ENCODE assay signal across 9 cellular contexts in genomic region chr7:30983042-30983913, GRCh38. TPM values are rescaled to one million over a fixed set of nuclear protein-coding genes. Genes with fewer than 3 reads are reported as not detected.
A peak's percentile ranks its signal among the peaks of the same experiment; 100 is the strongest.
DNase-seq lines count a peak whose midpoint lies in the region; ATAC-seq lines count a peak whose summit lies in the region.
"Had no signal": no experiment of that assay in that cellular context is flagged by ENCODE, and none has a peak within 500 bp of the region (broad histone marks: within the 10 kb centered on the region; RNA-seq: fewer than 3 reads in every experiment).

No MANE protein-coding gene starts in this region.

- CTCF ChIA-PET in CD8-positive, alpha-beta memory T cell (lab: Charles Lee) = interaction anchor here (0.6 to 2.7 kb wide), 22 partner anchors 10 to 1365 kb away, joined by 3 to 17 read pairs (median 3); no protein-coding TSS in a partner anchor

- H3K27ac ChIP-seq in CD8-positive, alpha-beta memory T cell (ENCODE audit: low read depth, low read length) = no peak overlapping the region
- H3K27ac ChIP-seq in ectodermal cell (ENCODE audit: insufficient read depth, low read depth, low read length, poor library complexity, severe bottlenecking) = no peak overlapping the region

- peak overlapping the region in 1 of 8 donors; percentile 64 for H3K27ac Mint-ChIP-seq in CD8-positive, alpha-beta memory T cell
- no peak overlapping the region for H3K27ac Mint-ChIP-seq in memory B cell
- H3K27ac Mint-ChIP-seq: dendritic cell treated with granulocyte-macrophage colony-stimulating factor and Interleukin-4, amounts not matched to agents 40 ng/mL and 50 ng/mL, for 4 days had no signal

- H3K4me3 ChIP-seq in CD8-positive, alpha-beta memory T cell (ENCODE audit: low read length) = no peak overlapping the region
- H3K4me3 ChIP-seq in ectodermal cell (ENCODE audit: insufficient read depth, low read depth, low read length) = peak overlapping the region; percentile 17

- DNase-seq in CD8-positive, alpha-beta memory T cell = peak; percentile 47 to 73 (median 56)
- peak; percentile 42 for DNase-seq in NCI-H526 treated with DMSO at 0.1 percent for 48 hours (lab: John Stamatoyannopoulos, UW)
- DNase-seq in activated CD4-positive, alpha-beta T cell treated with anti-CD3 and anti-CD28 coated beads, Interleukin-2, amount 50 U/mL, for 4 hours = peak; percentile 61
- DNase-seq in memory B cell (ENCODE audit: low spot score in 2 of 2) = peak; percentile 66 to 70
- DNase-seq in stimulated activated CD8-positive, alpha-beta memory T cell treated with anti-CD3 and anti-CD28 coated beads, Interleukin-15, amount 100 ng/mL, for 4 hours (ENCODE audit: low read depth in 2 of 2) = peak; percentile 33 to 36

- H3K27me3 ChIP-seq in CD8-positive, alpha-beta memory T cell (ENCODE audit: insufficient read depth, low read length, poor library complexity, severe bottlenecking) = no peaks in the 10 kb centered on the region
- peaks cover 44% of the 10 kb centered on the region for H3K27me3 ChIP-seq in ectodermal cell (ENCODE audit: control insufficient read depth, insufficient read depth, low read length, poor library complexity, severe bottlenecking)

- POLR2A ChIA-PET in CD8-positive, alpha-beta memory T cell (lab: Charles Lee) = no interaction called here

- peaks cover 0 to 3% (median 0%) of the 10 kb centered on the region in 5 donors for H3K9me3 Mint-ChIP-seq in CD8-positive, alpha-beta memory T cell
- no peaks in the 10 kb centered on the region for H3K9me3 Mint-ChIP-seq in memory B cell
- H3K9me3 Mint-ChIP-seq: dendritic cell treated with granulocyte-macrophage colony-stimulating factor and Interleukin-4, amounts not matched to agents 40 ng/mL and 50 ng/mL, for 4 days had no signal

- H3K36me3 Mint-ChIP-seq in CD8-positive, alpha-beta memory T cell = no peaks in the 10 kb centered on the region
- no peaks in the 10 kb centered on the region for H3K36me3 Mint-ChIP-seq in memory B cell

- ATAC-seq in GM19351 (IDR thresholded peaks at IDR 0.05; ENCODE audit: unreplicated experiment) (peak; percentile 96), HG03442 (IDR thresholded peaks at IDR 0.05; ENCODE audit: unreplicated experiment) (peak; percentile 93), memory B cell (ENCODE audit: low read depth) (peak; percentile 76)

- H3K4me3 Mint-ChIP-seq in CD8-positive, alpha-beta memory T cell = peak overlapping the region in 3 of 7 donors; percentile 30 to 76 (median 46)
- no peak overlapping the region for H3K4me3 Mint-ChIP-seq in memory B cell
- H3K4me3 Mint-ChIP-seq: dendritic cell treated with granulocyte-macrophage colony-stimulating factor and Interleukin-4, amounts not matched to agents 40 ng/mL and 50 ng/mL, for 4 days had no signal

- peaks cover 7 to 31% (median 9%) of the 10 kb centered on the region in 3 donors for H3K4me1 Mint-ChIP-seq in CD8-positive, alpha-beta memory T cell
- peaks cover 11% of the 10 kb centered on the region for H3K4me1 Mint-ChIP-seq in memory B cell

- no peaks in the 10 kb centered on the region for H3K36me3 ChIP-seq in CD8-positive, alpha-beta memory T cell (ENCODE audit: insufficient read depth, low read length)
- H3K36me3 ChIP-seq in ectodermal cell (ENCODE audit: control insufficient read depth, insufficient read depth, low read length) = no peaks in the 10 kb centered on the region

- peaks cover 9 to 65% of the 10 kb centered on the region in 2 donors for H3K27me3 Mint-ChIP-seq in CD8-positive, alpha-beta memory T cell
- peaks cover 38% of the 10 kb centered on the region for H3K27me3 Mint-ChIP-seq in memory B cell

- 13% methylated on average over 15 of the region's 15 CpGs for WGBS in ectodermal cell, 2 experiments

- no peaks in the 10 kb centered on the region for H3K9me3 ChIP-seq in CD8-positive, alpha-beta memory T cell (ENCODE audit: low read length)
- H3K9me3 ChIP-seq in ectodermal cell (ENCODE audit: control insufficient read depth, low read length) = no peaks in the 10 kb centered on the region

- H3K4me1 ChIP-seq in CD8-positive, alpha-beta memory T cell (ENCODE audit: insufficient read depth, low read length) = no peaks in the 10 kb centered on the region
- H3K4me1 ChIP-seq in ectodermal cell (ENCODE audit: control insufficient read depth, insufficient read depth, low read length) = peaks cover 28% of the 10 kb centered on the region

RNA-seq across cellular contexts. Expression of gene GHRHR, which starts 19.5 kb away (rescaled TPM):
- not detected for total RNA-seq in CD8-positive, alpha-beta memory T cell
- not detected for polyA plus RNA-seq in CD8-positive, alpha-beta memory T cell
- polyA plus RNA-seq in ectodermal cell (2013, experiment 1 of 4) = not detected
- 1.0 TPM for polyA plus RNA-seq in ectodermal cell (2013, experiment 2 of 4)
- 0.37 TPM for polyA plus RNA-seq in ectodermal cell (2013, experiment 3 of 4)
- polyA plus RNA-seq in ectodermal cell (2013, experiment 4 of 4) = not detected
